Comparison of ENCODE assay signal across 20 cellular contexts in genomic region chr12:41100572-41100971, GRCh38.
"Had no signal": no experiment of that assay in that cellular context is flagged by ENCODE, and none has a peak within 500 bp of the region (broad histone marks: within the 10 kb centered on the region; RNA-seq: fewer than 3 reads in every experiment).

No MANE protein-coding gene starts in this region.

- H3K27me3 ChIP-seq: neutrophil, pancreas, stomach, thyroid gland, vagina had no signal

- DNase-seq: effector CD8-positive, alpha-beta T cell; hypothalamus; kidney; mesenchymal stem cell; midbrain; naive thymus-derived CD4-positive, alpha-beta T cell; pancreas; stimulated activated CD4-positive, alpha-beta T cell treated with anti-CD3 and anti-CD28 coated beads, Interleukin-2, amount 100 ng/mL, for 24 hours; stimulated activated CD4-positive, alpha-beta T cell treated with anti-CD3 and anti-CD28 coated beads, Interleukin-4, amount 100 ng/mL, for 24 hours; stimulated activated naive CD4-positive, alpha-beta T cell treated with Interleukin-2 at 50 U/mL for 16 hours; stomach; thyroid gland; trophoblast cell had no signal

- ATAC-seq: left lobe of liver; naive thymus-derived CD4-positive, alpha-beta T cell; pancreas; sciatic nerve; stimulated activated effector memory CD8-positive, alpha-beta T cell treated with anti-CD3 and anti-CD28 coated beads, Interleukin-12 subunit alpha, Interleukin-12 subunit beta, amount 100 ng/mL, for 72 hours had no signal

- H3K4me1 ChIP-seq: pancreas, thyroid gland, vagina had no signal

- H3K9me3 ChIP-seq: neutrophil, pancreas, stomach, thyroid gland, vagina had no signal

- FAIRE-seq: colon, frontal cortex, kidney, pancreas had no signal

- H3K27ac ChIP-seq: neutrophil, pancreas, stomach, thyroid gland, vagina had no signal

- H3K4me3 ChIP-seq: pancreas, stomach, thyroid gland, vagina had no signal

- H3K36me3 ChIP-seq: neutrophil, pancreas, stomach, thyroid gland, vagina had no signal
